In the genomic region with DNA sequence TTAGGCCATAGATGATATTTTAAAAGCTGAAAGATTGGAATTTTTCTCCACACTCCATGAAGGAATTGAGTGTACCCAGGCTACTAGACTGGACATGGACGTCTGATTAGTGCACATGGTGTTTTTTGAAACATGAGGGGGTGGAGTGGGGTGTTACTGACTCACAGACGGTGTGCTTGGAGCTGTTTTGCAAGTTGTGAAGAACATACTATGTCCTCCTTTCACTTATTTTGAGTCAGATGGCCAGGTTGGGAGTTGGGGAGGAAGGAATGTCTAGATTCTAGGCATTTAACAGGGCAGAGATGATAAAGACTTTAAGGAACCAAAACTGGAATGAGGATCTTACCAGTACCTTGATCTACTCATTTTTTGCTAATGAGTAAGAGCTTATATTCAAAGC, we compare ENCODE assay signal across 1 cellular context.
TF ChIP-seq lines count a peak whose summit lies in the region.

No MANE protein-coding gene starts in this region.

TF ChIP-seq in neural cell, 6 proteins besides CTCF, POLR2A, EP300 and RAD21:
- TF ChIP-seq POLR2AphosphoS5 (IDR thresholded peaks at IDR 0.05) (no peak), MXI1 (conservative IDR thresholded peaks at IDR 0.05; ENCODE audit: poor library complexity, severe bottlenecking) (no peak), EZH2 (IDR thresholded peaks at IDR 0.05; ENCODE audit: borderline replicate concordance, insufficient read depth, low read length, poor library complexity, severe bottlenecking) (no peak), TAF1 (IDR thresholded peaks at IDR 0.05; ENCODE audit: low read depth) (no peak), SMC3 (conservative IDR thresholded peaks at IDR 0.05; ENCODE audit: poor library complexity) (no peak)
- TF ChIP-seq, protein P1, sequence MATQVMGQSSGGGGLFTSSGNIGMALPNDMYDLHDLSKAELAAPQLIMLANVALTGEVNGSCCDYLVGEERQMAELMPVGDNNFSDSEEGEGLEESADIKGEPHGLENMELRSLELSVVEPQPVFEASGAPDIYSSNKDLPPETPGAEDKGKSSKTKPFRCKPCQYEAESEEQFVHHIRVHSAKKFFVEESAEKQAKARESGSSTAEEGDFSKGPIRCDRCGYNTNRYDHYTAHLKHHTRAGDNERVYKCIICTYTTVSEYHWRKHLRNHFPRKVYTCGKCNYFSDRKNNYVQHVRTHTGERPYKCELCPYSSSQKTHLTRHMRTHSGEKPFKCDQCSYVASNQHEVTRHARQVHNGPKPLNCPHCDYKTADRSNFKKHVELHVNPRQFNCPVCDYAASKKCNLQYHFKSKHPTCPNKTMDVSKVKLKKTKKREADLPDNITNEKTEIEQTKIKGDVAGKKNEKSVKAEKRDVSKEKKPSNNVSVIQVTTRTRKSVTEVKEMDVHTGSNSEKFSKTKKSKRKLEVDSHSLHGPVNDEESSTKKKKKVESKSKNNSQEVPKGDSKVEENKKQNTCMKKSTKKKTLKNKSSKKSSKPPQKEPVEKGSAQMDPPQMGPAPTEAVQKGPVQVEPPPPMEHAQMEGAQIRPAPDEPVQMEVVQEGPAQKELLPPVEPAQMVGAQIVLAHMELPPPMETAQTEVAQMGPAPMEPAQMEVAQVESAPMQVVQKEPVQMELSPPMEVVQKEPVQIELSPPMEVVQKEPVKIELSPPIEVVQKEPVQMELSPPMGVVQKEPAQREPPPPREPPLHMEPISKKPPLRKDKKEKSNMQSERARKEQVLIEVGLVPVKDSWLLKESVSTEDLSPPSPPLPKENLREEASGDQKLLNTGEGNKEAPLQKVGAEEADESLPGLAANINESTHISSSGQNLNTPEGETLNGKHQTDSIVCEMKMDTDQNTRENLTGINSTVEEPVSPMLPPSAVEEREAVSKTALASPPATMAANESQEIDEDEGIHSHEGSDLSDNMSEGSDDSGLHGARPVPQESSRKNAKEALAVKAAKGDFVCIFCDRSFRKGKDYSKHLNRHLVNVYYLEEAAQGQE (IDR thresholded peaks at IDR 0.05; ENCODE audit: borderline replicate concordance): no peak
